8 cellular contexts compared by ENCODE assay signal in the genomic region with DNA sequence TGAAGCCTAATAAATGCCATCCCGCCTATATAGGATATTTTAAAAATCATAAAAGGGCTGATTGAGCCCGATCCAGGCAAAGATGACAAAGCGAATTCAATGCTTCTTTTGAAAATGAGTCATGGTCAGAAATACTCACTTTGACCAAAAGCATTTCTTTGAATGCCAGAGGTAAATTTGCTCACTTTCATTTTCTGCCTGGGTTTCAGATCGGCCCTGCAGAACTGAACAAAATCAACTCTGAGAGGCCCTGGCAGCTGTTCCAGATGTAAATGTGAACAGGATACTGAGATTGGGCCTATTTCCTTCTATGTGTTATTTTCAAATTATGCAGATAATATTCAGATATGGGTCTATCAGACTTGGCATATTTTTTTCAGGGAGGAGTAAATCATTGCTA.
A peak's percentile ranks its signal among the peaks of the same experiment; 100 is the strongest.
DNase-seq lines count a peak whose midpoint lies in the region; ATAC-seq and TF ChIP-seq lines count a peak whose summit lies in the region.

No MANE protein-coding gene starts in this region.

- BruUV-seq in HCT116 (replicated peaks; lab: Mats Ljungman, UMichigan), result no TSS peak

- no peaks in the 10 kb centered on the region for H3K79me2 ChIP-seq in HCT116 (ENCODE audit: insufficient read depth, low read length)

- H3K27ac ChIP-seq in HCT116 (ENCODE audit: low read depth, low read length), result peak overlapping the region; percentile 55; the same call in 1 of the 2 replicates

- no peak for TF ChIP-seq RAD21 in HCT116 (IDR thresholded peaks at IDR 0.05; ENCODE audit: low read depth)

- H3K36me3 ChIP-seq in HCT116 (ENCODE audit: control insufficient read depth in 1 of 2, insufficient read depth in 2 of 2, low read length in 2 of 2), result no peaks in the 10 kb centered on the region

- POLR2A ChIA-PET in HCT116 (lab: Charles Lee), result no interaction called here

- H3K9me2 ChIP-seq in HCT116 (ENCODE audit: insufficient read depth), result no peaks in the 10 kb centered on the region

- H3K27me3 ChIP-seq in HCT116 (ENCODE audit: insufficient read depth, low read length), result no peaks in the 10 kb centered on the region

- CTCF ChIA-PET in HCT116 (lab: Charles Lee), result no interaction called here

- H4K20me1 ChIP-seq in HCT116 (ENCODE audit: insufficient read depth), result no peaks in the 10 kb centered on the region

- RAD21 ChIA-PET in HCT116 (lab: Charles Lee; ENCODE audit: low non-redundant PET in 1 of 2, low total read pairs in 2 of 2, uncharacterized antibody in 2 of 2, unreplicated experiment in 2 of 2), result no interaction called here

- H3K9me3 ChIP-seq in HCT116 (ENCODE audit: control insufficient read depth in 1 of 2, insufficient read depth in 1 of 2, low read depth in 1 of 2, low read length in 2 of 2), result no peaks in the 10 kb centered on the region

- peak; percentile 99 for ATAC-seq in GM18519 (IDR thresholded peaks at IDR 0.05; ENCODE audit: low FRiP score, unreplicated experiment)
- peak; percentile 60; the same call in 1 of the 2 replicates for ATAC-seq in HCT116

- H2AFZ ChIP-seq in HCT116 (ENCODE audit: low read depth, low read length, poor library complexity, severe bottlenecking), result peak overlapping the region; percentile 98

- H3K4me2 ChIP-seq in HCT116 (ENCODE audit: low read length), result peak overlapping the region; percentile 75

- no peak for TF ChIP-seq POLR2A in HCT116 (IDR thresholded peaks at IDR 0.05; ENCODE audit: borderline replicate concordance, extremely low read depth, insufficient read depth, insufficient read length)

- peak; percentile 12 for DNase-seq in HCT116 (ENCODE audit: low read depth, low spot score)
- peak; percentile 34 for DNase-seq in NCI-H226
- peak; percentile 64 to 84 for DNase-seq in foreskin fibroblast
- DNase-seq in NCI-H82 treated with DMSO at 0.1 percent for 48 hours (lab: John Stamatoyannopoulos, UW; ENCODE audit: unreplicated experiment), result no peak
- no peak for DNase-seq in cortex of kidney (lab: John Stamatoyannopoulos, UW)
- DNase-seq in nucleus accumbens (lab: John Stamatoyannopoulos, UW), result no peak
- DNase-seq in KG1 (lab: John Stamatoyannopoulos, UW), result no peak

- TF ChIP-seq CTCF in HCT116 (IDR thresholded peaks at IDR 0.05 in 2 of 3, conservative IDR thresholded peaks at IDR 0.05 in 1 of 3; ENCODE audit: borderline replicate concordance in 1 of 3, insufficient read depth in 1 of 3, low read depth in 2 of 3, low read length in 2 of 3), result no peak
- no peak for TF ChIP-seq CTCF in foreskin fibroblast (IDR thresholded peaks at IDR 0.05; ENCODE audit: low read depth, low read length)

- intact Hi-C loops in HCT116 (cut with micrococcal nuclease), result no loop called here

- peak overlapping the region; percentile 12 to 44; a peak in 3 of 4 replicates for H3K4me3 ChIP-seq in HCT116 (replicated peaks in 1 of 2; ENCODE audit: low read depth in 1 of 2, low read length in 2 of 2)
- no peak overlapping the region for H3K4me3 ChIP-seq in foreskin fibroblast (ENCODE audit: low read depth in 1 of 2, low read length in 2 of 2)

- peaks cover 18 to 31% of the 10 kb centered on the region in 2 experiments for H3K4me1 ChIP-seq in HCT116 (ENCODE audit: control insufficient read depth in 1 of 2, insufficient read depth in 2 of 2, low read length in 2 of 2)

- peak overlapping the region; percentile 41 for H3K9ac ChIP-seq in HCT116 (ENCODE audit: low read length)

TF ChIP-seq in HCT116, 20 proteins besides CTCF, POLR2A, EP300 and RAD21:
- TF ChIP-seq ELF1 (IDR thresholded peaks at IDR 0.05; ENCODE audit: borderline replicate concordance, low read depth) (no peak), CBX3 (IDR thresholded peaks at IDR 0.05; ENCODE audit: low read depth) (peak; percentile 39; the same call in 1 of the 2 replicates), SP1 (IDR thresholded peaks at IDR 0.05; ENCODE audit: low read depth) (peak; percentile 45; the same call in 1 of the 2 replicates), JUND (IDR thresholded peaks at IDR 0.05) (peak; percentile 71), ZNF274 (IDR thresholded peaks at IDR 0.05; ENCODE audit: low read depth, low read length) (no peak), CEBPB (IDR thresholded peaks at IDR 0.05; ENCODE audit: low read depth) (0 out of 2 replicates have a peak, but pooled peaks have one; percentile 20), FOSL1 (IDR thresholded peaks at IDR 0.05; ENCODE audit: low read depth) (peak; percentile 78), TCF7L2 (IDR thresholded peaks at IDR 0.05; ENCODE audit: borderline replicate concordance, extremely low read depth, insufficient read depth, insufficient read length) (peak; percentile 25)

Comparison
In these comparisons a context has a peak if more than half of its experiments do, and no peak if none do; other contexts are left out.
1. DNase-seq: peak in HCT116 (single experiment), NCI-H226 (single experiment) and foreskin fibroblast (2 of 2); none in NCI-H82 treated with DMSO at 0.1 percent for 48 hours (single experiment), cortex of kidney (single experiment), nucleus accumbens (0 of 56) and KG1 (single experiment).
2. H3K4me3 ChIP-seq: peak in HCT116 (2 of 2); none in foreskin fibroblast (0 of 2).